22 cellular contexts compared by ENCODE assay signal in genomic region chr4:41992967-41993857, GRCh38. TPM values are rescaled to one million over a fixed set of nuclear protein-coding genes. Genes with fewer than 3 reads are reported as not detected.
DNase-seq lines count a peak whose midpoint lies in the region; ATAC-seq and TF ChIP-seq lines count a peak whose summit lies in the region.
"Had no signal": no experiment of that assay in that cellular context is flagged by ENCODE, and none has a peak within 500 bp of the region (broad histone marks: within the 10 kb centered on the region; RNA-seq: fewer than 3 reads in every experiment).

No MANE protein-coding gene starts in this region.

- no peaks in the 10 kb centered on the region for H3K9me3 Mint-ChIP-seq in activated T-cell treated with anti-CD3 and anti-CD28 coated beads, Interleukin-2, amount 50 U/mL, for 72 hours
- H3K9me3 Mint-ChIP-seq in endodermal cell: no peaks in the 10 kb centered on the region
- H3K9me3 Mint-ChIP-seq: dendritic cell treated with granulocyte-macrophage colony-stimulating factor and Interleukin-4, amounts not matched to agents 40 ng/mL and 50 ng/mL, for 4 days had no signal

- H3K4me1 ChIP-seq in PC-3 (ENCODE audit: insufficient read depth, low read length) (peaks cover 15% of the 10 kb centered on the region), endodermal cell (ENCODE audit: control insufficient read depth, insufficient read depth, low read length) (no peaks in the 10 kb centered on the region), skeletal muscle satellite cell (ENCODE audit: control insufficient read depth, insufficient read depth, low read length) (peaks cover 18% of the 10 kb centered on the region)

- ATAC-seq in activated T-cell treated with anti-CD3 and anti-CD28 coated beads, Interleukin-2, amount 50 U/mL, for 72 hours (replicated peaks in 1 of 2): no peak
- ATAC-seq in PC-3: no peak
- ATAC-seq in GM18873 (IDR thresholded peaks at IDR 0.05; ENCODE audit: low FRiP score, unreplicated experiment): no peak
- ATAC-seq: lower lobe of right lung had no signal

- 60 to 91% methylated on average over 1 of the region's 4 CpGs for WGBS in endodermal cell (ENCODE audit: insufficient coverage in 1 of 2, insufficient read length in 1 of 2), 2 experiments

- H3K27ac ChIP-seq in PC-3 (ENCODE audit: low read length) (no peak overlapping the region), endodermal cell (ENCODE audit: low read depth, low read length) (no peak overlapping the region)
- H3K27ac ChIP-seq: BLaER1, lower lobe of right lung, right atrium auricular region, uterus had no signal

- no peaks in the 10 kb centered on the region for H3K27me3 Mint-ChIP-seq in activated T-cell treated with anti-CD3 and anti-CD28 coated beads, Interleukin-2, amount 50 U/mL, for 72 hours (ENCODE audit: low read depth)
- H3K27me3 Mint-ChIP-seq in endodermal cell (ENCODE audit: insufficient read depth): no peaks in the 10 kb centered on the region
- H3K27me3 Mint-ChIP-seq: dendritic cell treated with granulocyte-macrophage colony-stimulating factor and Interleukin-4, amounts not matched to agents 40 ng/mL and 50 ng/mL, for 4 days had no signal

- H3K9ac ChIP-seq in PC-3 (ENCODE audit: low read length) (no peak overlapping the region), endodermal cell (ENCODE audit: extremely low read depth, low read length, poor library complexity, severe bottlenecking) (no peak overlapping the region), skeletal muscle satellite cell (ENCODE audit: low read depth, low read length) (no peak overlapping the region)
- H3K9ac ChIP-seq: BLaER1 had no signal

- peak overlapping the region; percentile 97 for H3K4me2 ChIP-seq in PC-3 (ENCODE audit: low read length)
- peak overlapping the region; percentile 86 for H3K4me2 ChIP-seq in skeletal muscle satellite cell (ENCODE audit: low read length)
- H3K4me2 ChIP-seq: BLaER1 had no signal

- H3K36me3 Mint-ChIP-seq in activated T-cell treated with anti-CD3 and anti-CD28 coated beads, Interleukin-2, amount 50 U/mL, for 72 hours (ENCODE audit: insufficient read depth in 2 of 2): peaks cover 2 to 5% of the 10 kb centered on the region in 2 donors
- H3K36me3 Mint-ChIP-seq in endodermal cell (ENCODE audit: low read depth): no peaks in the 10 kb centered on the region

- peak overlapping the region; percentile 60 for H3K27ac Mint-ChIP-seq in activated T-cell treated with anti-CD3 and anti-CD28 coated beads, Interleukin-2, amount 50 U/mL, for 72 hours
- H3K27ac Mint-ChIP-seq in endodermal cell: no peak overlapping the region
- H3K27ac Mint-ChIP-seq: dendritic cell treated with granulocyte-macrophage colony-stimulating factor and Interleukin-4, amounts not matched to agents 40 ng/mL and 50 ng/mL, for 4 days had no signal

- peaks cover 39% of the 10 kb centered on the region for H3K79me2 ChIP-seq in PC-3 (ENCODE audit: low read length)

- H2AFZ ChIP-seq in PC-3 (ENCODE audit: low read length): no peak overlapping the region

- no peaks in the 10 kb centered on the region for H3F3A ChIP-seq in PC-3 (ENCODE audit: low read length, unreplicated experiment)

- H3K27me3 ChIP-seq in PC-3 (ENCODE audit: low read length): no peaks in the 10 kb centered on the region
- H3K27me3 ChIP-seq in endodermal cell (ENCODE audit: control insufficient read depth, insufficient read depth, low read length, poor library complexity, severe bottlenecking): no peaks in the 10 kb centered on the region
- H3K27me3 ChIP-seq in skeletal muscle satellite cell (ENCODE audit: control insufficient read depth, insufficient read depth, low read length): no peaks in the 10 kb centered on the region
- H3K27me3 ChIP-seq: BLaER1, right atrium auricular region, uterus had no signal

- intact Hi-C loops in PC-3 (cut with micrococcal nuclease): loop anchor here (5.0 kb wide), 2 partner anchors 54 to 419 kb away; no protein-coding TSS in a partner anchor

- H3K36me3 ChIP-seq in PC-3 (ENCODE audit: low read depth, low read length) (no peaks in the 10 kb centered on the region), endodermal cell (ENCODE audit: control insufficient read depth, insufficient read depth, low read length) (no peaks in the 10 kb centered on the region), skeletal muscle satellite cell (ENCODE audit: insufficient read depth, low read length) (no peaks in the 10 kb centered on the region)
- H3K36me3 ChIP-seq: lower lobe of right lung, right atrium auricular region, uterus had no signal

- no peak overlapping the region for H3K4me3 Mint-ChIP-seq in activated T-cell treated with anti-CD3 and anti-CD28 coated beads, Interleukin-2, amount 50 U/mL, for 72 hours
- H3K4me3 Mint-ChIP-seq in endodermal cell: no peak overlapping the region
- H3K4me3 Mint-ChIP-seq: dendritic cell treated with granulocyte-macrophage colony-stimulating factor and Interleukin-4, amounts not matched to agents 40 ng/mL and 50 ng/mL, for 4 days had no signal

- TF ChIP-seq CTCF in PC-3 (conservative IDR thresholded peaks at IDR 0.05; ENCODE audit: low read depth, low read length): no peak
- no peak for TF ChIP-seq CTCF in endodermal cell (conservative IDR thresholded peaks at IDR 0.05)

- no TSS peak for BruUV-seq in PC-3 (replicated peaks; lab: Mats Ljungman, UMichigan)

- POLR2A ChIA-PET in PC-3 (lab: Charles Lee; ENCODE audit: unreplicated experiment): no interaction called here

- no peaks in the 10 kb centered on the region for H3K9me2 ChIP-seq in PC-3 (replicated peaks; ENCODE audit: low read length)

- no peaks in the 10 kb centered on the region for H4K20me1 ChIP-seq in PC-3 (ENCODE audit: low read length)
- H4K20me1 ChIP-seq: BLaER1 had no signal

- H3K4me3 ChIP-seq in PC-3 (ENCODE audit: low read length): peak overlapping the region; percentile 98
- peak overlapping the region; percentile 99 for H3K4me3 ChIP-seq in endodermal cell (ENCODE audit: low read length)
- H3K4me3 ChIP-seq in skeletal muscle satellite cell (ENCODE audit: low read length): no peak overlapping the region
- H3K4me3 ChIP-seq: BLaER1, lower lobe of right lung, right atrium auricular region, uterus had no signal

- peaks cover 18% of the 10 kb centered on the region for H3K4me1 Mint-ChIP-seq in activated T-cell treated with anti-CD3 and anti-CD28 coated beads, Interleukin-2, amount 50 U/mL, for 72 hours (ENCODE audit: low read depth)
- H3K4me1 Mint-ChIP-seq in endodermal cell: peaks cover 11% of the 10 kb centered on the region

- no peak for DNase-seq in activated T-cell treated with anti-CD3 and anti-CD28 coated beads, Interleukin-2, amount 50 U/mL, for 72 hours
- DNase-seq in activated T-cell treated with anti-CD3 and anti-CD28 coated beads, Interleukin-2, amount 50 U/mL, for 1 hour: no peak
- DNase-seq in PC-3 (no peak), endodermal cell (no peak), NCI-H2029 treated with DMSO at 0.1 percent for 48 hours (lab: John Stamatoyannopoulos, UW) (no peak), NCI-H2227 (lab: John Stamatoyannopoulos, UW; ENCODE audit: unreplicated experiment) (no peak)
- DNase-seq: activated CD4-positive, alpha-beta T cell treated with anti-CD3 and anti-CD28 coated beads, Interleukin-2, amount 50 U/mL, for 1 hour; activated CD8-positive, alpha-beta memory T cell treated with anti-CD3 and anti-CD28 coated beads, Interleukin-2, amount 50 U/mL, for 4 hours; activated gamma-delta T cell; Calu3; lower lobe of right lung; NCI-H1105 treated with DMSO at 0.1 percent for 48 hours; NCI-H2107; NCI-H510A treated with DMSO at 0.1 percent for 48 hours; SW 1271; uterus had no signal

- CTCF ChIA-PET in PC-3 (lab: Charles Lee): no interaction called here

- H3K9me3 ChIP-seq in PC-3 (ENCODE audit: low read length) (no peaks in the 10 kb centered on the region), endodermal cell (ENCODE audit: control insufficient read depth, low read length) (no peaks in the 10 kb centered on the region), skeletal muscle satellite cell (replicated peaks; ENCODE audit: low read length) (no peaks in the 10 kb centered on the region)
- H3K9me3 ChIP-seq: BLaER1, lower lobe of right lung, right atrium auricular region, uterus had no signal

RNA-seq across cellular contexts. Expression of gene SLC30A9, which starts 2.9 kb away (rescaled TPM):
- total RNA-seq in activated T-cell treated with anti-CD3 and anti-CD28 coated beads, Interleukin-2, amount 50 U/mL, for 72 hours: 10 to 100 TPM; 45.5 to 47.8 TPM
- 32.4 and 32.7 TPM in 2 replicates for total RNA-seq in PC-3 (2014; rRNA removed)
- 10 to 100 TPM; 66.9 to 78.0 TPM for total RNA-seq in endodermal cell
- 56.7 TPM for polyA plus RNA-seq in endodermal cell (2013, experiment 1 of 2)
- 53.0 TPM for polyA plus RNA-seq in endodermal cell (2013, experiment 2 of 2)
- 67.7 and 73.0 TPM in 2 replicates for total RNA-seq in skeletal muscle satellite cell (2012; rRNA removed)

RNA-seq across cellular contexts. Expression of gene DCAF4L1, which starts 11.7 kb away (rescaled TPM):
- total RNA-seq in activated T-cell treated with anti-CD3 and anti-CD28 coated beads, Interleukin-2, amount 50 U/mL, for 72 hours: under 1 TPM; 0.19 to 0.24 TPM
- total RNA-seq in PC-3 (2014; rRNA removed): 0.22 and 0.63 TPM in 2 replicates
- under 1 TPM; 0.15 to 0.18 TPM for total RNA-seq in endodermal cell
- 0.11 TPM for polyA plus RNA-seq in endodermal cell (2013, experiment 1 of 2)
- 0.08 TPM for polyA plus RNA-seq in endodermal cell (2013, experiment 2 of 2)
- total RNA-seq in skeletal muscle satellite cell (2012; rRNA removed): 0.22 and 0.25 TPM in 2 replicates
- total RNA-seq: osteocyte, right atrium auricular region had no signal

RNA-seq across cellular contexts. Expression of gene TMEM33, which starts 58.0 kb away (rescaled TPM):
- 10 to 100 TPM; 37.4 to 45.5 TPM for total RNA-seq in activated T-cell treated with anti-CD3 and anti-CD28 coated beads, Interleukin-2, amount 50 U/mL, for 72 hours
- total RNA-seq in PC-3 (2014; rRNA removed): 70.3 and 97.4 TPM in 2 replicates
- 10 to 100 TPM; 80.0 to 84.1 TPM for total RNA-seq in endodermal cell
- 46.6 TPM for polyA plus RNA-seq in endodermal cell (2013, experiment 1 of 2)
- polyA plus RNA-seq in endodermal cell (2013, experiment 2 of 2): 46.2 TPM
- 108 and 118 TPM in 2 replicates for total RNA-seq in skeletal muscle satellite cell (2012; rRNA removed)
